ENCODE assay signal across 19 cellular contexts in the genomic region with DNA sequence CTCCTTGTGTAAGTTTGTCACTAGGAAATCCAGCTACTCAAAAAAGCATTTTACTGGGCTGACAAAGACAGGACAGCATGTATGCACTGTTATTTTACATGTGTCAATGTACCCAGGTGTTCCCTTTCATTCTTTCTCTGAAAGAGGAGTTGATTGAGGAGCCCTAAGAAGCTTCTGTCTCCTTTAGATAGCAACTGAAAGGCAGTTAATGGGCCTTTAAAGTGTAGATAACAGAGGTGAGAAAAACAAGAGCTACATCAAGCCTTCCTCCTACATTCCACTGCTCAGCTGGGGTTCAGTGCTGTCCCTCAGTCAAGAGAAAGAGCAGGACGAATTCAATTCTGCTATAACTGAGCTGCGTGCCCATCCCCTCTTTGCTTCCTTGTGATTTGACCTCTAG. TPM values are rescaled to one million over a fixed set of nuclear protein-coding genes. Genes with fewer than 3 reads are reported as not detected.
"Had no signal": no experiment of that assay in that cellular context is flagged by ENCODE, and none has a peak within 500 bp of the region (broad histone marks: within the 10 kb centered on the region; RNA-seq: fewer than 3 reads in every experiment).

No MANE protein-coding gene starts in this region.

- H3K36me3 ChIP-seq: lower lobe of right lung, vagina had no signal

- H3K9me3 ChIP-seq: lower lobe of right lung, vagina had no signal

- H3K27me3 ChIP-seq: vagina had no signal

- H3K4me3 ChIP-seq: coronary artery, lower lobe of right lung, vagina had no signal

- H3K4me1 ChIP-seq: lower lobe of right lung, vagina had no signal

- H3K27ac ChIP-seq: coronary artery, epithelial cell of prostate, lower lobe of right lung, vagina had no signal

- DNase-seq: activated CD4-positive, alpha-beta memory T cell treated with anti-CD3 and anti-CD28 coated beads, Interleukin-2, amount 10 ng/mL, durations not matched to agents 7 days and 5 days; activated CD4-positive, alpha-beta T cell treated with anti-CD3 and anti-CD28 coated beads, Interleukin-2, amount 10 ng/mL, durations not matched to agents 24 days and 14 days; activated effector memory CD4-positive, alpha-beta T cell treated with anti-CD3 and anti-CD28 coated beads, Interleukin-2, amount 50 U/mL, for 16 hours; activated naive CD4-positive, alpha-beta T cell treated with anti-CD3 and anti-CD28 coated beads, Interleukin-2, amount 10 ng/mL, durations not matched to agents 7 days and 5 days; cerebellar nuclear complex; lower lobe of right lung; naive B cell; retina; stimulated activated CD4-positive, alpha-beta T cell treated with anti-CD3 and anti-CD28 coated beads, Interleukin-2, amount 100 ng/mL, for 48 hours; stimulated activated CD8-positive, alpha-beta memory T cell treated with anti-CD3 and anti-CD28 coated beads, Interleukin-4, amount 100 ng/mL, for 48 hours; stimulated activated naive B cell treated with anti-CD40 and anti-IgM and Interleukin-4, amounts not matched to agents 10 μg/mL and 1 μg/mL and 100 μg/mL, for 72 hours; T-cell; trophoblast cell had no signal

- ATAC-seq: activated CD4-positive, CD25-positive, alpha-beta regulatory T cell treated with anti-CD3 and anti-CD28 coated beads, Interleukin-2, amount 50 U/mL, for 24 hours; left lobe of liver; lower lobe of right lung; stimulated activated naive B cell treated with anti-CD40 and anti-IgM and Interleukin-4, amounts not matched to agents 10 μg/mL and 1 μg/mL and 100 μg/mL, for 72 hours; T-cell had no signal

RNA-seq across cellular contexts. Expression of gene WIPF3, which starts 12.8 kb away (rescaled TPM):
- total RNA-seq: activated CD4-positive, alpha-beta memory T cell treated with anti-CD3 and anti-CD28 coated beads, Interleukin-2, amount 10 ng/mL, durations not matched to agents 7 days and 5 days; activated CD4-positive, alpha-beta T cell treated with anti-CD3 and anti-CD28 coated beads, Interleukin-2, amount 10 ng/mL, durations not matched to agents 24 days and 14 days; osteoblast had no signal
